16 cellular contexts compared by ENCODE assay signal in the genomic region with DNA sequence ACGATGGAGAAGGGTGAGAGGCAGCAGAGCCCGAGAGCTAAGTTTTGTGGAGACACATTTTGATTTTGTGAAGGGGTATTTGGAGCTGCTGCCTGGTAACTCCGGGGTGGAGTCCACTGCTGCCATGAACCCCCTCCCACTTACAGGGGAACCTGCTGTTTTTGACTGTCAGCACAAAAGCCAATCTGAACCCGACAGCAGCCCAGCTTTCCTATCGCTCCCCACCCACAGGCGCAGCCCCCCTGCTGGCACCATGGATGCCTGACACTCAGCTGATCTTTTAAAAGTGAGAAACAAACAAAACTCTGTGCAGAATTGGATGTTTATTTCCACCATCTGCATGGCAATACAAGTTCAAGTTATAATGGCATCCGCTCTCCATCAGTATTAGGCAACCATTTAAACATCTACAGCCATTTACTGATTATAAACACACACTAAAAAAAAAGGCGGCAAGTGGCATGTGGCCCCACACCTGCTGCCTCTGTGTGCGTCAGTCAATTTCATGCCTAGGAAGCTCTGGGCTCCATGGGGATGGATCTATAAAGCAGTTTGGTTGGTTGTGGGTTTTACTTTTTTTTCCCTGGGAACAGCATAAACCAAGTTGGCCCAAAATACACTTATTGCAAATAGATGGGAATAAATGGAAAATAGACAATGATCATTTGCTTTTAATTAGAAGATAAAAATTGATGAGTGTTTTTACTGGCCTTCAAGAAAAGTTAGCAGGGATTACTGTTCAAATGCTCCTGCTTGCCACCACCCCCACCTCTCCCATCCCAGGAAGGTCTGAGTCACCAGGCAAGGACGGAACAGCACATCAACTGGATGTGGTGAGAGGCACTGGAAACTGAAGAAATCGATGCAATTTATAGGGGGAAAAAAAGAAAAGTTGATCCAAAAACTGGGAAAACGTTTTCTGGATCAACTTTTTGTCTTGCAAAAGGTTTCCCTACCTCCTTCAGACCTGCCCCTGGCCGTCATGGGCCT. TPM values are rescaled to one million over a fixed set of nuclear protein-coding genes. Genes with fewer than 3 reads are reported as not detected.
DNase-seq lines count a peak whose midpoint lies in the region; ATAC-seq, FAIRE-seq and TF ChIP-seq lines count a peak whose summit lies in the region.
"Had no signal": no experiment of that assay in that cellular context is flagged by ENCODE, and none has a peak within 500 bp of the region (broad histone marks: within the 10 kb centered on the region; RNA-seq: fewer than 3 reads in every experiment).

No MANE protein-coding gene starts in this region.

- H3K36me3 ChIP-seq in bronchial epithelial cell (ENCODE audit: control insufficient read depth, insufficient read depth, low read length) = no peaks in the 10 kb centered on the region
- no peaks in the 10 kb centered on the region for H3K36me3 ChIP-seq in CD8-positive, alpha-beta T cell (ENCODE audit: insufficient read depth, low read length)

- H3K4me3 Mint-ChIP-seq in CD8-positive, alpha-beta T cell = no peak overlapping the region
- no peak overlapping the region for H3K4me3 Mint-ChIP-seq in nephron progenitor cell
- H3K4me3 Mint-ChIP-seq: activated naive CD4-positive, alpha-beta T cell treated with anti-CD3 and anti-CD28 coated beads for 36 hours; naive thymus-derived CD4-positive, alpha-beta T cell; stimulated activated naive CD8-positive, alpha-beta T cell treated with anti-CD3 and anti-CD28 coated beads, Interleukin-15, Interleukin-2, amounts not matched to agents 100 ng/mL and 50 ng/mL, for 24 hours had no signal

- no peak for ATAC-seq in HG02884 (IDR thresholded peaks at IDR 0.05; ENCODE audit: unreplicated experiment)
- no peak for ATAC-seq in activated CD4-positive, CD25-positive, alpha-beta regulatory T cell treated with anti-CD3 and anti-CD28 coated beads, Interleukin-2, amount 50 U/mL, for 24 hours
- no peak for ATAC-seq in CD8-positive, alpha-beta T cell
- ATAC-seq: naive thymus-derived CD4-positive, alpha-beta T cell had no signal

- no peak for TF ChIP-seq CTCF in bronchial epithelial cell (IDR thresholded peaks at IDR 0.05; ENCODE audit: insufficient read depth, low read length, severe bottlenecking)
- TF ChIP-seq CTCF in CD8-positive, alpha-beta T cell (IDR thresholded peaks at IDR 0.05) = no peak
- TF ChIP-seq CTCF in nephron progenitor cell (IDR thresholded peaks at IDR 0.05) = no peak

- no peak for FAIRE-seq in HTR-8/SVneo (lab: Jason Lieb, UNC)
- FAIRE-seq in bronchial epithelial cell (lab: Jason Lieb, UNC) = no peak
- FAIRE-seq: colon, frontal cortex had no signal

- no peaks in the 10 kb centered on the region for H3K27me3 Mint-ChIP-seq in CD8-positive, alpha-beta T cell (ENCODE audit: low read depth)
- H3K27me3 Mint-ChIP-seq in nephron progenitor cell (ENCODE audit: low read depth, poor library complexity) = peaks cover 3% of the 10 kb centered on the region
- H3K27me3 Mint-ChIP-seq: naive thymus-derived CD4-positive, alpha-beta T cell; stimulated activated naive CD8-positive, alpha-beta T cell treated with anti-CD3 and anti-CD28 coated beads, Interleukin-15, Interleukin-2, amounts not matched to agents 100 ng/mL and 50 ng/mL, for 24 hours had no signal

- no peaks in the 10 kb centered on the region for H3K27me3 ChIP-seq in bronchial epithelial cell (ENCODE audit: control insufficient read depth, insufficient read depth, low read length)
- H3K27me3 ChIP-seq in CD8-positive, alpha-beta T cell (ENCODE audit: insufficient read depth, low read length) = no peaks in the 10 kb centered on the region

- no peaks in the 10 kb centered on the region for H3K4me1 Mint-ChIP-seq in CD8-positive, alpha-beta T cell (ENCODE audit: low read depth)
- no peaks in the 10 kb centered on the region for H3K4me1 Mint-ChIP-seq in nephron progenitor cell

- DNase-seq in AG20443 (ENCODE audit: low spot score) (peak; percentile 80), HTR-8/SVneo (ENCODE audit: insufficient read length, low spot score) (peak; percentile 37), bronchial epithelial cell (ENCODE audit: low read depth) (peak; percentile 51), kidney tubule cell (ENCODE audit: low spot score) (peak; percentile 35), nephron progenitor cell (no peak)
- no peak for DNase-seq in CD8-positive, alpha-beta T cell
- DNase-seq: activated CD8-positive, alpha-beta memory T cell treated with anti-CD3 and anti-CD28 coated beads for 24 hours; activated naive CD4-positive, alpha-beta T cell treated with anti-CD3 and anti-CD28 coated beads for 36 hours; naive thymus-derived CD4-positive, alpha-beta T cell; NCI-H446 treated with DMSO at 0.1 percent for 48 hours; right cardiac atrium had no signal

- intact Hi-C loops in CD8-positive, alpha-beta T cell (cut with DNase I, micrococcal nuclease) = no loop called here

- no peak overlapping the region for H3K27ac Mint-ChIP-seq in CD8-positive, alpha-beta T cell
- H3K27ac Mint-ChIP-seq in nephron progenitor cell = no peak overlapping the region
- H3K27ac Mint-ChIP-seq: activated naive CD4-positive, alpha-beta T cell treated with anti-CD3 and anti-CD28 coated beads for 36 hours; naive thymus-derived CD4-positive, alpha-beta T cell; stimulated activated naive CD8-positive, alpha-beta T cell treated with anti-CD3 and anti-CD28 coated beads, Interleukin-15, Interleukin-2, amounts not matched to agents 100 ng/mL and 50 ng/mL, for 24 hours had no signal

- CTCF ChIA-PET in CD8-positive, alpha-beta T cell (lab: Charles Lee) = no interaction called here

- H3K9me3 ChIP-seq in CD8-positive, alpha-beta T cell (ENCODE audit: low read length) = no peaks in the 10 kb centered on the region

- no peaks in the 10 kb centered on the region for H3K4me1 ChIP-seq in CD8-positive, alpha-beta T cell (ENCODE audit: insufficient read depth, low read length)

- peaks cover 4% of the 10 kb centered on the region for H3K36me3 Mint-ChIP-seq in CD8-positive, alpha-beta T cell
- no peaks in the 10 kb centered on the region for H3K36me3 Mint-ChIP-seq in nephron progenitor cell (ENCODE audit: low read depth)

- no peak overlapping the region for H3K4me3 ChIP-seq in bronchial epithelial cell (ENCODE audit: low read depth, low read length)
- no peak overlapping the region for H3K4me3 ChIP-seq in CD8-positive, alpha-beta T cell (ENCODE audit: low read depth, low read length)

- no peak overlapping the region for H3K27ac ChIP-seq in CD8-positive, alpha-beta T cell (ENCODE audit: low read depth, low read length)

- POLR2A ChIA-PET in CD8-positive, alpha-beta T cell (lab: Charles Lee) = interaction anchor here (0.7 kb wide), 1 partner anchor 1491 kb away, joined by 4 read pairs; no protein-coding TSS in a partner anchor

- H3K9me3 Mint-ChIP-seq in CD8-positive, alpha-beta T cell = no peaks in the 10 kb centered on the region
- H3K9me3 Mint-ChIP-seq in nephron progenitor cell = no peaks in the 10 kb centered on the region
- H3K9me3 Mint-ChIP-seq: activated naive CD4-positive, alpha-beta T cell treated with anti-CD3 and anti-CD28 coated beads for 36 hours; naive thymus-derived CD4-positive, alpha-beta T cell; stimulated activated naive CD8-positive, alpha-beta T cell treated with anti-CD3 and anti-CD28 coated beads, Interleukin-15, Interleukin-2, amounts not matched to agents 100 ng/mL and 50 ng/mL, for 24 hours had no signal

RNA-seq across cellular contexts. Expression of gene SEPSECS, which starts 46.0 kb away (rescaled TPM):
- total RNA-seq in bronchial epithelial cell = 6.6 and 7.0 TPM in 2 replicates
- 10 to 100 TPM; 12.5 to 13.4 TPM for total RNA-seq in CD8-positive, alpha-beta T cell

Comparison
In these comparisons a context has a peak if more than half of its experiments do, and no peak if none do; other contexts are left out.
1. DNase-seq: peak in AG20443 (single experiment), HTR-8/SVneo (single experiment), bronchial epithelial cell (single experiment) and kidney tubule cell (single experiment); none in CD8-positive, alpha-beta T cell (0 of 7) and nephron progenitor cell (single experiment).